ENCODE assay signal across 1 cellular context in the genomic region with DNA sequence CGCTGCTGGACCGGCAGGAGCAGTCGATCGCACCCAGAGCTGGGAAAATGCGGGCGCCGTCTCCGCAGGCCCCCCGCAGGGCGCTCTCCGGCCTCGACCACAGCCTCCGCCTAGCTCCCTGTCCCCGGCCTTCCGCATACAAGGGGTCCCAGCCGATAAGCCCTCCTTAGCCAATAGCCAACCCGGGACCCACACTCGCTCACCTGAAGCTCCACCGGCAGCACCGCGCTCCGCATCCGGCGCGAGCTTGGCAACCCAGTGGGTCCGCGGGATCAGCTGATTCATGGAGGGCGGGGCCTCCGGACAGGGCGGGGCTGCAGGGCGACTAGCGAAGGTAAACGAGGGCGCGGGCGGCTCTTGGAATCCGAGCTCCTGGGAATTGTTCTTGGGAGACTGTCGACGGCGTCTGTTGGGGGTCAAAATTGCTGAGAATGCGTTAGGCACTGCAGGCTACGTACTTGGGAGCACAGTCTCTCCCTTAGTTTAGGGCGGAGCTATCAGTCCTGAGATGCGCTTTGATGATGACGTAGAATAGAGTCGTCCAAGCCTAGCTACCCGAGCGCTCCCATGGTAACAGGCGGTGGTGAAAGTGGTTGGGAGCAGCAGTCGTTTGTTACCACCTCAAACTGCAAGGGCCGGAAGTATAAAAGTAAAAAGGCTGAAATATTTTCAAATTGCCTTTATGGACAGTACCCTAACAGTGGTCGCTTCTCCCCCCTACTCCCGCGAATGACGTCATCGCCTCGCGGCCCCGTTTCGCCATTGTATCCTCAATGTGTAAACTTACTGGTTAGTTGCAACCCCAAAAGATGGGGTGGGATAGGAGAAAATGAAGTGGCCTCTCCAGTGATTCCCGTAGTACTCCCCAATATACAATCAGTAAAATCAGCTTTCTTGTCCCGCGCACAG.
TF ChIP-seq lines count a peak whose summit lies in the region.

Gene ALS2, minus strand, starts transcription at position 260 of the 909 bp plus-strand sequence. CDS start 12,048 bp downstream, outside the sequence.

TF ChIP-seq in HepG2, 621 proteins besides CTCF, POLR2A, EP300 and RAD21 (continued from another document and continues in another):
- TF ChIP-seq MYC (CRISPR knock-in tag; IDR thresholded peaks at IDR 0.05; ENCODE audit: borderline replicate concordance) (peak; percentile 53; the same call in 1 of the 2 replicates), SOX6 (IDR thresholded peaks at IDR 0.05) (no peak), SOX6 (CRISPR knock-in tag; IDR thresholded peaks at IDR 0.05) (peak; percentile 87), STAG1 (CRISPR knock-in tag; IDR thresholded peaks at IDR 0.05) (peak; percentile 23), LCORL (IDR thresholded peaks at IDR 0.05) (no peak), LCORL (CRISPR knock-in tag; IDR thresholded peaks at IDR 0.05) (peak; percentile 81), ZNF709 (CRISPR knock-in tag; IDR thresholded peaks at IDR 0.05) (no peak; the same call in none of the 2 replicates), HOXA7 (CRISPR knock-in tag; IDR thresholded peaks at IDR 0.05) (no peak), ZNF816 (CRISPR knock-in tag; IDR thresholded peaks at IDR 0.05; ENCODE audit: borderline replicate concordance) (0 out of 2 replicates have a peak, but pooled peaks have one; percentile 9), ZNF83 (CRISPR knock-in tag; IDR thresholded peaks at IDR 0.05; ENCODE audit: borderline replicate concordance) (no peak), ZHX1 (CRISPR knock-in tag; IDR thresholded peaks at IDR 0.05; ENCODE audit: low read depth) (peak; percentile 80; the same call in 1 of the 2 replicates), WIZ (CRISPR knock-in tag; IDR thresholded peaks at IDR 0.05) (peak; percentile 33), TAF15 (IDR thresholded peaks at IDR 0.05; ENCODE audit: low read depth, low read length, poor library complexity, severe bottlenecking) (peak; percentile 38), KDM6A (CRISPR knock-in tag; IDR thresholded peaks at IDR 0.05; ENCODE audit: low read depth) (no peak), ZNF850 (CRISPR knock-in tag; conservative IDR thresholded peaks at IDR 0.05) (no peak), ZNF430 (CRISPR knock-in tag; IDR thresholded peaks at IDR 0.05) (peak; percentile 52), ZSCAN21 (CRISPR knock-in tag; IDR thresholded peaks at IDR 0.05; ENCODE audit: borderline replicate concordance) (peak; percentile 6; the same call in 1 of the 2 replicates), REPIN1 (CRISPR knock-in tag; IDR thresholded peaks at IDR 0.05; ENCODE audit: borderline replicate concordance, low read depth) (peak; percentile 68; the same call in 1 of the 2 replicates), ONECUT2 (CRISPR knock-in tag; IDR thresholded peaks at IDR 0.05) (peak; percentile 50; the same call in 1 of the 2 replicates), E2F1 (CRISPR knock-in tag; IDR thresholded peaks at IDR 0.05) (no peak), ARNT2 (CRISPR knock-in tag; IDR thresholded peaks at IDR 0.05; ENCODE audit: low read depth) (peak; percentile 84; the same call in 1 of the 2 replicates), ZBTB25 (CRISPR knock-in tag; IDR thresholded peaks at IDR 0.05) (peak; percentile 82; the same call in 1 of the 2 replicates), ZNF788 (CRISPR knock-in tag; IDR thresholded peaks at IDR 0.05; ENCODE audit: borderline replicate concordance) (peak; percentile 87), HDAC2 (CRISPR knock-in tag; IDR thresholded peaks at IDR 0.05) (peak; percentile 59; the same call in 1 of the 2 replicates), TEAD3 (CRISPR knock-in tag; optimal IDR thresholded peaks at IDR 0.05; ENCODE audit: borderline replicate concordance) (peak; percentile 90), STAT5B (CRISPR knock-in tag; IDR thresholded peaks at IDR 0.05) (no peak), RNF219 (CRISPR knock-in tag; IDR thresholded peaks at IDR 0.05) (no peak), ZBTB38 (CRISPR knock-in tag; IDR thresholded peaks at IDR 0.05) (no peak), ZSCAN30 (CRISPR knock-in tag; IDR thresholded peaks at IDR 0.05) (no peak; the same call in 1 of the 2 replicates), ZNF264 (CRISPR knock-in tag; IDR thresholded peaks at IDR 0.05) (0 out of 2 replicates have a peak, but pooled peaks have one; percentile 11), GPN1 (CRISPR knock-in tag; IDR thresholded peaks at IDR 0.05; ENCODE audit: borderline replicate concordance) (no peak), HOXA9 (CRISPR knock-in tag; IDR thresholded peaks at IDR 0.05; ENCODE audit: borderline replicate concordance) (no peak), ZNF383 (CRISPR knock-in tag; IDR thresholded peaks at IDR 0.05; ENCODE audit: borderline replicate concordance) (no peak; the same call in 1 of the 2 replicates), KLF13 (CRISPR knock-in tag; IDR thresholded peaks at IDR 0.05) (0 out of 2 replicates have a peak, but pooled peaks have one; percentile 62), ATF7-NPFF (CRISPR knock-in tag; IDR thresholded peaks at IDR 0.05; ENCODE audit: low read depth) (peak; percentile 30), ZMAT3 (CRISPR knock-in tag; conservative IDR thresholded peaks at IDR 0.05) (peak; percentile 58; the same call in 1 of the 2 replicates)
- TF ChIP-seq, protein P1, sequence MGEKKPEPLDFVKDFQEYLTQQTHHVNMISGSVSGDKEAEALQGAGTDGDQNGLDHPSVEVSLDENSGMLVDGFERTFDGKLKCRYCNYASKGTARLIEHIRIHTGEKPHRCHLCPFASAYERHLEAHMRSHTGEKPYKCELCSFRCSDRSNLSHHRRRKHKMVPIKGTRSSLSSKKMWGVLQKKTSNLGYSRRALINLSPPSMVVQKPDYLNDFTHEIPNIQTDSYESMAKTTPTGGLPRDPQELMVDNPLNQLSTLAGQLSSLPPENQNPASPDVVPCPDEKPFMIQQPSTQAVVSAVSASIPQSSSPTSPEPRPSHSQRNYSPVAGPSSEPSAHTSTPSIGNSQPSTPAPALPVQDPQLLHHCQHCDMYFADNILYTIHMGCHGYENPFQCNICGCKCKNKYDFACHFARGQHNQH (CRISPR knock-in tag; IDR thresholded peaks at IDR 0.05), result peak; percentile 85
- TF ChIP-seq, protein P2, sequence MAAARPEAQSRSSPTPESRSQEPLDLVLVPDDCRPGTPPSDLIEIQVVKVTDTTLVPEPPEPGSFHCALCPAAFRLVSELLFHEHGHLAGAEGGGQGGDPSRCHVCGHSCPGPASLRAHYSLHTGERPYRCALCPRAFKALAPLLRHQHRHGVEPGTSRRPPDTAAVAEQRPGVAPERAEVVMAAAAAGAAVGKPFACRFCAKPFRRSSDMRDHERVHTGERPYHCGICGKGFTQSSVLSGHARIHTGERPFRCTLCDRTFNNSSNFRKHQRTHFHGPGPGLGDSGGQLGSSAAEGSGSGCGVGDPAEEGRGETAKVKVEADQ (CRISPR knock-in tag; IDR thresholded peaks at IDR 0.05; ENCODE audit: borderline replicate concordance), result 0 out of 2 replicates have a peak, but pooled peaks have one; percentile 17
- TF ChIP-seq, protein P3, sequence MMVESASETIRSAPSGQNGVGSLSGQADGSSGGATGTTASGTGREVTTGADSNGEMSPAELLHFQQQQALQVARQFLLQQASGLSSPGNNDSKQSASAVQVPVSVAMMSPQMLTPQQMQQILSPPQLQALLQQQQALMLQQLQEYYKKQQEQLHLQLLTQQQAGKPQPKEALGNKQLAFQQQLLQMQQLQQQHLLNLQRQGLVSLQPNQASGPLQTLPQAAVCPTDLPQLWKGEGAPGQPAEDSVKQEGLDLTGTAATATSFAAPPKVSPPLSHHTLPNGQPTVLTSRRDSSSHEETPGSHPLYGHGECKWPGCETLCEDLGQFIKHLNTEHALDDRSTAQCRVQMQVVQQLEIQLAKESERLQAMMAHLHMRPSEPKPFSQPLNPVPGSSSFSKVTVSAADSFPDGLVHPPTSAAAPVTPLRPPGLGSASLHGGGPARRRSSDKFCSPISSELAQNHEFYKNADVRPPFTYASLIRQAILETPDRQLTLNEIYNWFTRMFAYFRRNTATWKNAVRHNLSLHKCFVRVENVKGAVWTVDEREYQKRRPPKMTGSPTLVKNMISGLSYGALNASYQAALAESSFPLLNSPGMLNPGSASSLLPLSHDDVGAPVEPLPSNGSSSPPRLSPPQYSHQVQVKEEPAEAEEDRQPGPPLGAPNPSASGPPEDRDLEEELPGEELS (CRISPR knock-in tag; IDR thresholded peaks at IDR 0.05), result peak; percentile 44; the same call in 1 of the 2 replicates
- TF ChIP-seq, protein P4, sequence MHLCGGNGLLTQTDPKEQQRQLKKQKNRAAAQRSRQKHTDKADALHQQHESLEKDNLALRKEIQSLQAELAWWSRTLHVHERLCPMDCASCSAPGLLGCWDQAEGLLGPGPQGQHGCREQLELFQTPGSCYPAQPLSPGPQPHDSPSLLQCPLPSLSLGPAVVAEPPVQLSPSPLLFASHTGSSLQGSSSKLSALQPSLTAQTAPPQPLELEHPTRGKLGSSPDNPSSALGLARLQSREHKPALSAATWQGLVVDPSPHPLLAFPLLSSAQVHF (CRISPR knock-in tag; IDR thresholded peaks at IDR 0.05), result peak; percentile 25; the same call in 1 of the 2 replicates
- TF ChIP-seq, protein P5, sequence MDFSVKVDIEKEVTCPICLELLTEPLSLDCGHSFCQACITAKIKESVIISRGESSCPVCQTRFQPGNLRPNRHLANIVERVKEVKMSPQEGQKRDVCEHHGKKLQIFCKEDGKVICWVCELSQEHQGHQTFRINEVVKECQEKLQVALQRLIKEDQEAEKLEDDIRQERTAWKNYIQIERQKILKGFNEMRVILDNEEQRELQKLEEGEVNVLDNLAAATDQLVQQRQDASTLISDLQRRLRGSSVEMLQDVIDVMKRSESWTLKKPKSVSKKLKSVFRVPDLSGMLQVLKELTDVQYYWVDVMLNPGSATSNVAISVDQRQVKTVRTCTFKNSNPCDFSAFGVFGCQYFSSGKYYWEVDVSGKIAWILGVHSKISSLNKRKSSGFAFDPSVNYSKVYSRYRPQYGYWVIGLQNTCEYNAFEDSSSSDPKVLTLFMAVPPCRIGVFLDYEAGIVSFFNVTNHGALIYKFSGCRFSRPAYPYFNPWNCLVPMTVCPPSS (IDR thresholded peaks at IDR 0.05), result no peak
